Comparison of ENCODE assay signal across 19 cellular contexts in genomic region chr2:109216332-109216731, GRCh38.
DNase-seq lines count a peak whose midpoint lies in the region; ATAC-seq, FAIRE-seq and TF ChIP-seq lines count a peak whose summit lies in the region.
"Had no signal": no experiment of that assay in that cellular context is flagged by ENCODE, and none has a peak within 500 bp of the region (broad histone marks: within the 10 kb centered on the region; RNA-seq: fewer than 3 reads in every experiment).

No MANE protein-coding gene starts in this region.

- H3K4me3 ChIP-seq in HepG2 (replicated peaks in 1 of 3; ENCODE audit: insufficient read depth in 1 of 3, low read depth in 2 of 3, low read length in 3 of 3): no peak overlapping the region
- H3K4me3 ChIP-seq in right lobe of liver: no peak overlapping the region
- no peak overlapping the region for H3K4me3 ChIP-seq in fibroblast of lung (replicated peaks in 1 of 4; ENCODE audit: control extremely low read depth in 1 of 4, insufficient read depth in 1 of 4, low read depth in 3 of 4, low read length in 4 of 4)
- H3K4me3 ChIP-seq: GM12878, SK-N-MC, testis had no signal

- ATAC-seq in HepG2 (no peak), right lobe of liver (no peak), GM21381 (IDR thresholded peaks at IDR 0.05; ENCODE audit: unreplicated experiment) (no peak)
- ATAC-seq: foreskin keratinocyte, GM12878, left cardiac atrium, Panc1 had no signal

- H3K36me3 ChIP-seq in HepG2 (replicated peaks in 1 of 2; ENCODE audit: control insufficient read depth in 1 of 2, insufficient read depth in 2 of 2, low read length in 2 of 2): no peaks in the 10 kb centered on the region
- no peaks in the 10 kb centered on the region for H3K36me3 ChIP-seq in right lobe of liver
- H3K36me3 ChIP-seq in fibroblast of lung (ENCODE audit: control insufficient read depth, insufficient read depth, low read length): no peaks in the 10 kb centered on the region

- POLR2A ChIA-PET in HepG2 (lab: Yijun Ruan, JAX): no interaction called here

- no peaks in the 10 kb centered on the region for H3K9me3 ChIP-seq in HepG2 (ENCODE audit: low read length)
- no peaks in the 10 kb centered on the region for H3K9me3 ChIP-seq in right lobe of liver
- no peaks in the 10 kb centered on the region for H3K9me3 ChIP-seq in fibroblast of lung (ENCODE audit: control insufficient read depth, insufficient read depth, low read depth, low read length)
- H3K9me3 ChIP-seq: testis had no signal

- H3K27ac ChIP-seq in HepG2 (ENCODE audit: extremely low read length, insufficient read depth, low read length) (no peak overlapping the region), right lobe of liver (no peak overlapping the region), fibroblast of lung (ENCODE audit: insufficient read depth, low read length) (peak overlapping the region; percentile 81)
- H3K27ac ChIP-seq: 22Rv1, foreskin keratinocyte, SK-N-MC, testis had no signal

- H2AFZ ChIP-seq in HepG2 (ENCODE audit: low read length) (no peak overlapping the region), fibroblast of lung (ENCODE audit: low read length) (no peak overlapping the region)

- no peak for FAIRE-seq in HepG2 (lab: Jason Lieb, UNC)
- peak; percentile 37 for FAIRE-seq in urothelium cell line (lab: Jason Lieb, UNC)
- FAIRE-seq: D721Med, GM12878 had no signal

- no TSS peak for BruUV-seq in HepG2 (replicated peaks; lab: Mats Ljungman, UMichigan)

- peak; percentile 25; the same call in 1 of the 2 replicates for TF ChIP-seq CTCF in HepG2 (CRISPR knock-in tag; IDR thresholded peaks at IDR 0.05)
- no peak for TF ChIP-seq CTCF in right lobe of liver (IDR thresholded peaks at IDR 0.05)
- no peak for TF ChIP-seq CTCF in fibroblast of lung (conservative IDR thresholded peaks at IDR 0.05 in 1 of 2, IDR thresholded peaks at IDR 0.05 in 1 of 2; ENCODE audit: low read depth in 1 of 2, low read length in 2 of 2)

- WGBS in HepG2 (ENCODE audit: low lambda C conversion rate): 61% methylated on average over 6 of the region's 6 CpGs
- 0% methylated on average over 1 of the region's 6 CpGs for WGBS in right lobe of liver (ENCODE audit: insufficient coverage, low coverage, low lambda C conversion rate, missing lambda C conversion rate)

- no peaks in the 10 kb centered on the region for H4K20me1 ChIP-seq in HepG2 (ENCODE audit: insufficient read depth, low read length)
- H4K20me1 ChIP-seq in fibroblast of lung (ENCODE audit: control insufficient read depth, extremely low read depth, insufficient read depth, low read length): no peaks in the 10 kb centered on the region

- intact Hi-C loops in HepG2 (cut with micrococcal nuclease; ENCODE audit: unreplicated experiment): no loop called here
- intact Hi-C loops in right lobe of liver (cut with DNase I): no loop called here

- no peak overlapping the region for H3K4me2 ChIP-seq in HepG2 (ENCODE audit: low read depth, low read length)
- no peak overlapping the region for H3K4me2 ChIP-seq in fibroblast of lung (ENCODE audit: extremely low read depth, insufficient read depth, low read length)

- no peak for TF ChIP-seq RAD21 in HepG2 (CRISPR knock-in tag; IDR thresholded peaks at IDR 0.05)

- H3K79me2 ChIP-seq in HepG2 (ENCODE audit: insufficient read depth, low read length) (no peaks in the 10 kb centered on the region), fibroblast of lung (ENCODE audit: control insufficient read depth, insufficient read depth, low read length) (peaks cover 35% of the 10 kb centered on the region)

- in situ Hi-C loops in HepG2 (cut with HindIII; ENCODE audit: extremely low pct_ligation_motif_present, low pct_unique_long_range_greater_than_20kb): no loop called here

- CTCF ChIA-PET in HepG2 (lab: Yijun Ruan, JAX; ENCODE audit: low intra/inter-chr PET ratio, low total read pairs): no interaction called here

- DNase-seq in DMS53 (lab: John Stamatoyannopoulos, UW) (peak; percentile 50), DMS53 treated with DMSO at 0.1 percent for 48 hours (lab: John Stamatoyannopoulos, UW; ENCODE audit: unreplicated experiment) (no peak), HepG2 (ENCODE audit: low spot score) (no peak), right lobe of liver (no peak), fibroblast of lung (ENCODE audit: low read depth in 2 of 2) (no peak), urothelium cell line (ENCODE audit: low spot score) (no peak), DMS79 treated with DMSO at 0.1 percent for 48 hours (lab: John Stamatoyannopoulos, UW) (no peak)
- DNase-seq: foreskin keratinocyte, GDM1, left cardiac atrium, NCI-H1930, NCI-H524, testis had no signal

- H3K27me3 ChIP-seq in HepG2 (ENCODE audit: control insufficient read depth in 1 of 2, insufficient read depth in 2 of 2, low read length in 2 of 2) (peaks cover 0 to 9% of the 10 kb centered on the region in 2 experiments; a peak in 2 of 5 replicates), right lobe of liver (no peaks in the 10 kb centered on the region), fibroblast of lung (ENCODE audit: control insufficient read depth, insufficient read depth, low read length) (no peaks in the 10 kb centered on the region)
- H3K27me3 ChIP-seq: testis had no signal

- H3K4me1 ChIP-seq in HepG2 (ENCODE audit: insufficient read depth, low read length) (peaks cover 36% of the 10 kb centered on the region), right lobe of liver (peaks cover 0 to 10% (median 5%) of the 10 kb centered on the region in 4 donors), fibroblast of lung (ENCODE audit: control insufficient read depth, extremely low read depth, insufficient read depth, low read length) (peaks cover 32% of the 10 kb centered on the region)
- H3K4me1 ChIP-seq: testis had no signal

- TF ChIP-seq POLR2A in HepG2 (IDR thresholded peaks at IDR 0.05; ENCODE audit: insufficient read depth in 1 of 2, low read depth in 2 of 2, low read length in 2 of 2) (no peak), right lobe of liver (IDR thresholded peaks at IDR 0.05) (no peak)

- TF ChIP-seq EP300 in HepG2 (IDR thresholded peaks at IDR 0.05; ENCODE audit: low read depth in 2 of 2, low read length in 2 of 2): no peak
- no peak for TF ChIP-seq EP300 in HepG2 (CRISPR knock-in tag; IDR thresholded peaks at IDR 0.05; ENCODE audit: borderline replicate concordance)

- H3K9ac ChIP-seq in HepG2 (ENCODE audit: insufficient read depth, low read depth, low read length) (no peak overlapping the region), fibroblast of lung (ENCODE audit: insufficient read depth, low read length) (no peak overlapping the region)

TF ChIP-seq in HepG2, 621 proteins besides CTCF, POLR2A, EP300 and RAD21:
- TF ChIP-seq CBX5 (CRISPR knock-in tag; IDR thresholded peaks at IDR 0.05; ENCODE audit: borderline replicate concordance) (no peak), ZBTB46 (CRISPR knock-in tag; IDR thresholded peaks at IDR 0.05; ENCODE audit: borderline replicate concordance) (no peak)
- TF ChIP-seq, protein P1, sequence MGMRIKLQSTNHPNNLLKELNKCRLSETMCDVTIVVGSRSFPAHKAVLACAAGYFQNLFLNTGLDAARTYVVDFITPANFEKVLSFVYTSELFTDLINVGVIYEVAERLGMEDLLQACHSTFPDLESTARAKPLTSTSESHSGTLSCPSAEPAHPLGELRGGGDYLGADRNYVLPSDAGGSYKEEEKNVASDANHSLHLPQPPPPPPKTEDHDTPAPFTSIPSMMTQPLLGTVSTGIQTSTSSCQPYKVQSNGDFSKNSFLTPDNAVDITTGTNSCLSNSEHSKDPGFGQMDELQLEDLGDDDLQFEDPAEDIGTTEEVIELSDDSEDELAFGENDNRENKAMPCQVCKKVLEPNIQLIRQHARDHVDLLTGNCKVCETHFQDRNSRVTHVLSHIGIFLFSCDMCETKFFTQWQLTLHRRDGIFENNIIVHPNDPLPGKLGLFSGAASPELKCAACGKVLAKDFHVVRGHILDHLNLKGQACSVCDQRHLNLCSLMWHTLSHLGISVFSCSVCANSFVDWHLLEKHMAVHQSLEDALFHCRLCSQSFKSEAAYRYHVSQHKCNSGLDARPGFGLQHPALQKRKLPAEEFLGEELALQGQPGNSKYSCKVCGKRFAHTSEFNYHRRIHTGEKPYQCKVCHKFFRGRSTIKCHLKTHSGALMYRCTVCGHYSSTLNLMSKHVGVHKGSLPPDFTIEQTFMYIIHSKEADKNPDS (CRISPR knock-in tag; IDR thresholded peaks at IDR 0.05): no peak
